In the genomic region with DNA sequence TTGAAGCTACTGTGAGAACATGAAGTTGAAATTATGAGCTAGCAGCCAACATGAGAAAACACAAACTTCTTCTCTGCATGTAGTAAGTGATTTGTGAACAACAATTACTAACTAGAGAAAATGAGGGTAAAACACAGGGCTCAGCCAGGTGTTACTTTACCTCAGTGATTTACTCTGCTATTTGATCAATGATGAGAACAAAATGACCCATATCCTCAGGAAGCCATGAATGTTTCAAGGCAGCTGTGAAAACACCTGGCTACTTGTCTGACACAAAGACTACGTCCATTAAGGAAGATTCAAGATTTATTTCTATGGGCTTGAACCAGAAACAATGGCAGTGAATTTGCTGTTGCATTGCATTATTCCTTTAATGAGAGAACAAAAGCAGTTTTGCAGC, we compare ENCODE assay signal across 2 cellular contexts.
TF ChIP-seq lines count a peak whose summit lies in the region.

No MANE protein-coding gene starts in this region.

TF ChIP-seq in H1, 55 proteins besides CTCF, POLR2A, EP300 and RAD21 (continued from another document):
- TF ChIP-seq RFX5 (IDR thresholded peaks at IDR 0.05; ENCODE audit: borderline replicate concordance, low read depth, low read length): no peak
- TF ChIP-seq CBX8 (IDR thresholded peaks at IDR 0.05; ENCODE audit: borderline replicate concordance, low read depth, low read length): no peak
- TF ChIP-seq CBX5 (IDR thresholded peaks at IDR 0.05; ENCODE audit: low read depth, low read length): no peak
- TF ChIP-seq SRF (IDR thresholded peaks at IDR 0.05; ENCODE audit: low read depth, low read length): no peak
- no peak for TF ChIP-seq RBBP5 (IDR thresholded peaks at IDR 0.05; ENCODE audit: borderline replicate concordance, low read depth, low read length)
TF ChIP-seq in H1: peak in this region for 0.

TF ChIP-seq in HepG2, 621 proteins besides CTCF, POLR2A, EP300 and RAD21 (continued from another document):
- no peak for TF ChIP-seq ZNF781 (CRISPR knock-in tag; IDR thresholded peaks at IDR 0.05; ENCODE audit: borderline replicate concordance, not compliant biosample characterization)
- no peak for TF ChIP-seq MAFG (CRISPR knock-in tag; IDR thresholded peaks at IDR 0.05)
- no peak for TF ChIP-seq BCL6 (CRISPR knock-in tag; IDR thresholded peaks at IDR 0.05)
- no peak for TF ChIP-seq ESRRA (CRISPR knock-in tag; IDR thresholded peaks at IDR 0.05; ENCODE audit: low read depth)
- TF ChIP-seq DR1 (CRISPR knock-in tag; IDR thresholded peaks at IDR 0.05): no peak
- no peak for TF ChIP-seq ZNF253 (CRISPR knock-in tag; IDR thresholded peaks at IDR 0.05; ENCODE audit: borderline replicate concordance)
- TF ChIP-seq FOXK2 (IDR thresholded peaks at IDR 0.05): no peak
